In genomic region chr12:133130808-133131128, GRCh38 we compare ENCODE assay signal across 1 cellular context.
TF ChIP-seq lines count a peak whose summit lies in the region.

No MANE protein-coding gene starts in this region.

TF ChIP-seq in GM12878, 131 proteins besides CTCF, POLR2A, EP300 and RAD21:
- TF ChIP-seq NKRF (conservative IDR thresholded peaks at IDR 0.05) = 0 out of 2 replicates have a peak, but pooled peaks have one; percentile 2
- TF ChIP-seq ETV6 (conservative IDR thresholded peaks at IDR 0.05 in 1 of 2, IDR thresholded peaks at IDR 0.05 in 1 of 2; ENCODE audit: borderline replicate concordance in 1 of 2, low read depth in 1 of 2) = no peak
- TF ChIP-seq POLR2AphosphoS2 (IDR thresholded peaks at IDR 0.05; ENCODE audit: low read depth, low read length) = no peak
- peak; percentile 54; the same call in 1 of the 2 replicates for TF ChIP-seq PKNOX1 (IDR thresholded peaks at IDR 0.05)
- TF ChIP-seq NBN (IDR thresholded peaks at IDR 0.05) = 0 out of 2 replicates have a peak, but pooled peaks have one; percentile 8
- peak; percentile 28; the same call in 1 of the 2 replicates for TF ChIP-seq ZBTB40 (IDR thresholded peaks at IDR 0.05; ENCODE audit: borderline replicate concordance)
- TF ChIP-seq PRDM15 (CRISPR knock-in tag; IDR thresholded peaks at IDR 0.05) = no peak
- TF ChIP-seq, protein P1, sequence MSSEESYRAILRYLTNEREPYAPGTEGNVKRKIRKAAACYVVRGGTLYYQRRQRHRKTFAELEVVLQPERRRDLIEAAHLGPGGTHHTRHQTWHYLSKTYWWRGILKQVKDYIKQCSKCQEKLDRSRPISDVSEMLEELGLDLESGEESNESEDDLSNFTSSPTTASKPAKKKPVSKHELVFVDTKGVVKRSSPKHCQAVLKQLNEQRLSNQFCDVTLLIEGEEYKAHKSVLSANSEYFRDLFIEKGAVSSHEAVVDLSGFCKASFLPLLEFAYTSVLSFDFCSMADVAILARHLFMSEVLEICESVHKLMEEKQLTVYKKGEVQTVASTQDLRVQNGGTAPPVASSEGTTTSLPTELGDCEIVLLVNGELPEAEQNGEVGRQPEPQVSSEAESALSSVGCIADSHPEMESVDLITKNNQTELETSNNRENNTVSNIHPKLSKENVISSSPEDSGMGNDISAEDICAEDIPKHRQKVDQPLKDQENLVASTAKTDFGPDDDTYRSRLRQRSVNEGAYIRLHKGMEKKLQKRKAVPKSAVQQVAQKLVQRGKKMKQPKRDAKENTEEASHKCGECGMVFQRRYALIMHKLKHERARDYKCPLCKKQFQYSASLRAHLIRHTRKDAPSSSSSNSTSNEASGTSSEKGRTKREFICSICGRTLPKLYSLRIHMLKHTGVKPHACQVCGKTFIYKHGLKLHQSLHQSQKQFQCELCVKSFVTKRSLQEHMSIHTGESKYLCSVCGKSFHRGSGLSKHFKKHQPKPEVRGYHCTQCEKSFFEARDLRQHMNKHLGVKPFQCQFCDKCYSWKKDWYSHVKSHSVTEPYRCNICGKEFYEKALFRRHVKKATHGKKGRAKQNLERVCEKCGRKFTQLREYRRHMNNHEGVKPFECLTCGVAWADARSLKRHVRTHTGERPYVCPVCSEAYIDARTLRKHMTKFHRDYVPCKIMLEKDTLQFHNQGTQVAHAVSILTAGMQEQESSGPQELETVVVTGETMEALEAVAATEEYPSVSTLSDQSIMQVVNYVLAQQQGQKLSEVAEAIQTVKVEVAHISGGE (CRISPR knock-in tag; IDR thresholded peaks at IDR 0.05) = no peak
- no peak for TF ChIP-seq TCF3 (IDR thresholded peaks at IDR 0.05; ENCODE audit: borderline replicate concordance, insufficient read depth, low read depth, low read length)
- no peak for TF ChIP-seq HSF1 (IDR thresholded peaks at IDR 0.05; ENCODE audit: low read depth, low read length)
- TF ChIP-seq RUNX3 (IDR thresholded peaks at IDR 0.05; ENCODE audit: low read length) = no peak
- TF ChIP-seq, protein P2, sequence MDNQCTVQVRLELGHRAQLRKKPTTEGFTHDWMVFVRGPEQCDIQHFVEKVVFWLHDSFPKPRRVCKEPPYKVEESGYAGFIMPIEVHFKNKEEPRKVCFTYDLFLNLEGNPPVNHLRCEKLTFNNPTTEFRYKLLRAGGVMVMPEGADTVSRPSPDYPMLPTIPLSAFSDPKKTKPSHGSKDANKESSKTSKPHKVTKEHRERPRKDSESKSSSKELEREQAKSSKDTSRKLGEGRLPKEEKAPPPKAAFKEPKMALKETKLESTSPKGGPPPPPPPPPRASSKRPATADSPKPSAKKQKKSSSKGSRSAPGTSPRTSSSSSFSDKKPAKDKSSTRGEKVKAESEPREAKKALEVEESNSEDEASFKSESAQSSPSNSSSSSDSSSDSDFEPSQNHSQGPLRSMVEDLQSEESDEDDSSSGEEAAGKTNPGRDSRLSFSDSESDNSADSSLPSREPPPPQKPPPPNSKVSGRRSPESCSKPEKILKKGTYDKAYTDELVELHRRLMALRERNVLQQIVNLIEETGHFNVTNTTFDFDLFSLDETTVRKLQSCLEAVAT (IDR thresholded peaks at IDR 0.05) = peak; percentile 33
- TF ChIP-seq BCL11A (IDR thresholded peaks at IDR 0.05; ENCODE audit: low read depth, low read length) = no peak
- TF ChIP-seq YY1 (IDR thresholded peaks at IDR 0.05; ENCODE audit: low read depth, low read length) = no peak
- TF ChIP-seq SREBF1 (IDR thresholded peaks at IDR 0.05; ENCODE audit: low read length) = no peak
